Comparison of ENCODE assay signal across 4 cellular contexts in genomic region chr10:10544890-10545289, GRCh38.
"Had no signal": no experiment of that assay in that cellular context is flagged by ENCODE, and none has a peak within 500 bp of the region (broad histone marks: within the 10 kb centered on the region; RNA-seq: fewer than 3 reads in every experiment).

No MANE protein-coding gene starts in this region.

- H3K4me3 ChIP-seq: GM23338 had no signal

- H2AFZ ChIP-seq: GM23338 had no signal

- H3K4me2 ChIP-seq: GM23338 had no signal

- ATAC-seq: GM23338 had no signal

- DNase-seq: H9, HCEC 1CT, IMR-90 had no signal
